ENCODE assay signal across 8 cellular contexts in the genomic region with DNA sequence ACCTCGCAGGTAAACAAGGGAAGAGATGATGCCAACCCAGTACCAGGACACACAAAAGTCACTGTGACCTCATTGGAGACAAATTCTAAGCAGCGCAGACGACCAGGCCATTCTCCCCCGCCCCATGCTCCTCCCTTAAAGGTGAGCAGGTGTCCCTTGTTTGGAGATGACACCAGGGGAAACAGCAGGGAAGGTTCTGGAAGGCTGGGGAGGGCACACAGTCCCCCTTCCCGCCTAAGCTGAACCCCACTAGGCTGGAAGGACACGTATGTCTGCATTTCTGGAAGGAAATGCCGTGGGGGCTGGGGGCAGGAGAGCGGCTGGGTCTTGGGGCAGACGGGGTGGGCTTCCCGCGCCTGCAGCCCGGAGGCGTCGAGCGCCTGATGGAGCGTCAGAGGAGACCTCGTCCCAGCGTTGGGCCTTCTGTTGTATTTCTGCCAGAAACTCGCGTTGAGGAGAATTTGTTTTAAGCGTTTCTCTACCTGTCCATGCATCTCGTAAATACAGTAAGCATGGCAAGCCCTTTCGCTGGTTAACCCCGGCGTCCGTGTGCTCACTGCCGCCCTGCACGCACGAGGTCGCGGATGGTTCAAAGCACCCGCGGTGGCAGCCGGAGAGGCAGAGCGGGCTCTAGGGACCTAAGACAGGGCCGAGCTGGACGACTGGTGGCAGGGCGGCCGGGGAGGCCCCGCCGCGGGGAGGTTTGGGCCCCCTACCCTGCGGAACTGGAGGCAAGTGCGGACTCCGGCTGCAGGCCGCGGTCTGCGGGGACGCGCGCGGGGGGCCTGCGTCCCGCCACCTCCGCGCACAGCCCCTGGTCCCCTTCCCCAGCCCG. TPM values are rescaled to one million over a fixed set of nuclear protein-coding genes. Genes with fewer than 3 reads are reported as not detected.
DNase-seq lines count a peak whose midpoint lies in the region; ATAC-seq and TF ChIP-seq lines count a peak whose summit lies in the region.

No MANE protein-coding gene starts in this region.

- peaks cover 7% of the 10 kb centered on the region for H3K4me1 Mint-ChIP-seq in endodermal cell
- peaks cover 9% of the 10 kb centered on the region for H3K4me1 Mint-ChIP-seq in nephron progenitor cell

- H3K9me3 Mint-ChIP-seq in endodermal cell (no peaks in the 10 kb centered on the region), nephron progenitor cell (no peaks in the 10 kb centered on the region)

- TF ChIP-seq CTCF in AG04450 (IDR thresholded peaks at IDR 0.05; ENCODE audit: low read depth, low read length) = no peak
- TF ChIP-seq CTCF in endodermal cell (conservative IDR thresholded peaks at IDR 0.05) = no peak
- no peak for TF ChIP-seq CTCF in nephron progenitor cell (IDR thresholded peaks at IDR 0.05)

- peak overlapping the region; percentile 68 for H3K9ac ChIP-seq in NT2/D1 (ENCODE audit: insufficient read length, low read depth)
- H3K9ac ChIP-seq in endodermal cell (ENCODE audit: extremely low read depth, low read length, poor library complexity, severe bottlenecking) = no peak overlapping the region

- peak overlapping the region; percentile 54 for H3K4me3 Mint-ChIP-seq in endodermal cell
- H3K4me3 Mint-ChIP-seq in nephron progenitor cell = peak overlapping the region; percentile 73

- H3K4me1 ChIP-seq in NT2/D1 (ENCODE audit: insufficient read depth, insufficient read length) (peaks cover 25% of the 10 kb centered on the region), endodermal cell (ENCODE audit: control insufficient read depth, insufficient read depth, low read length) (peaks cover 5% of the 10 kb centered on the region)

- WGBS in endodermal cell (ENCODE audit: insufficient coverage in 1 of 2, insufficient read length in 1 of 2), 2 experiments = 4 to 5% methylated on average over 27 to 57 of the region's 57 CpGs

- peaks cover 7% of the 10 kb centered on the region; the same call in 1 of the 2 replicates for H3K9me3 ChIP-seq in AG04450 (ENCODE audit: control insufficient read depth, insufficient read depth, low read length)
- no peaks in the 10 kb centered on the region for H3K9me3 ChIP-seq in NT2/D1 (ENCODE audit: insufficient read depth, low read length)
- H3K9me3 ChIP-seq in endodermal cell (ENCODE audit: control insufficient read depth, low read length) = no peaks in the 10 kb centered on the region

- H3K27me3 ChIP-seq in AG04450 (ENCODE audit: control insufficient read depth, insufficient read depth, low read length) (peaks cover 65% of the 10 kb centered on the region), NT2/D1 (ENCODE audit: insufficient read depth, insufficient read length) (peaks cover 94% of the 10 kb centered on the region), endodermal cell (ENCODE audit: control insufficient read depth, insufficient read depth, low read length, poor library complexity, severe bottlenecking) (peaks cover 95% of the 10 kb centered on the region)

- no peak overlapping the region for H3K27ac ChIP-seq in AG04450 (ENCODE audit: low read depth, low read length)
- H3K27ac ChIP-seq in endodermal cell (ENCODE audit: low read depth, low read length) = no peak overlapping the region

- POLR2A ChIA-PET in AG04450 (lab: Yijun Ruan, JAX) = no interaction called here

- peak; percentile 19 for ATAC-seq in GM18909 (IDR thresholded peaks at IDR 0.05; ENCODE audit: poor library complexity, unreplicated experiment)

- no peaks in the 10 kb centered on the region for H3K36me3 ChIP-seq in NT2/D1 (ENCODE audit: insufficient read depth, insufficient read length, low read length)
- no peaks in the 10 kb centered on the region for H3K36me3 ChIP-seq in endodermal cell (ENCODE audit: control insufficient read depth, insufficient read depth, low read length)

- H3K27ac Mint-ChIP-seq in endodermal cell (no peak overlapping the region), nephron progenitor cell (no peak overlapping the region)

- peaks cover 94% of the 10 kb centered on the region for H3K27me3 Mint-ChIP-seq in endodermal cell (ENCODE audit: insufficient read depth)
- peaks cover 97% of the 10 kb centered on the region for H3K27me3 Mint-ChIP-seq in nephron progenitor cell (ENCODE audit: low read depth, poor library complexity)

- H3K4me3 ChIP-seq in AG04450 (ENCODE audit: low read depth, low read length) (peak overlapping the region; percentile 51; the same call in 1 of the 2 replicates), NT2/D1 (ENCODE audit: insufficient read length, low read depth) (peak overlapping the region; percentile 58), endodermal cell (ENCODE audit: low read length) (peak overlapping the region; percentile 79)

- no peaks in the 10 kb centered on the region for H3K36me3 Mint-ChIP-seq in endodermal cell (ENCODE audit: low read depth)
- no peaks in the 10 kb centered on the region for H3K36me3 Mint-ChIP-seq in nephron progenitor cell (ENCODE audit: low read depth)

- no peak for DNase-seq in AG04450 (ENCODE audit: low read depth, low spot score)
- no peak for DNase-seq in NT2/D1 (ENCODE audit: low read depth, low spot score)
- peak; percentile 79 for DNase-seq in endodermal cell
- DNase-seq in nephron progenitor cell = no peak
- no peak for DNase-seq in activated CD4-positive, CD25-positive, alpha-beta regulatory T cell treated with anti-CD3 and anti-CD28 coated beads, Interleukin-2, amount 50 U/mL, for 72 hours
- no peak for DNase-seq in effector CD8-positive, alpha-beta T cell (lab: John Stamatoyannopoulos, UW)
- no peak for DNase-seq in SIG-M5 treated with dmso at 0.1 percent for 504 hours (lab: John Stamatoyannopoulos, UW; ENCODE audit: unreplicated experiment)

- CTCF ChIA-PET in AG04450 (lab: Charles Lee) = no interaction called here

RNA-seq across cellular contexts. Expression of a gene that starts 1.2 kb away (rescaled TPM):
- polyA plus RNA-seq in AG04450 (2011; rRNA removed) = 0.10 and 0.11 TPM in 2 replicates
- polyA minus RNA-seq in AG04450 (2011; rRNA and poly(A)+ RNA removed) = 0.14 and 0.17 TPM in 2 replicates
- total RNA-seq in endodermal cell = not detected
- 0.43 TPM for polyA plus RNA-seq in endodermal cell (2013, experiment 1 of 2)
- polyA plus RNA-seq in endodermal cell (2013, experiment 2 of 2) = 0.08 TPM
